Comparison of ENCODE assay signal across 9 cellular contexts in genomic region chr3:34683851-34684250, GRCh38.
DNase-seq lines count a peak whose midpoint lies in the region; ATAC-seq, FAIRE-seq and TF ChIP-seq lines count a peak whose summit lies in the region.
"Had no signal": no experiment of that assay in that cellular context is flagged by ENCODE, and none has a peak within 500 bp of the region (broad histone marks: within the 10 kb centered on the region; RNA-seq: fewer than 3 reads in every experiment).

No MANE protein-coding gene starts in this region.

- intact Hi-C loops in MCF 10A (cut with micrococcal nuclease), result loop anchor here (1.0 to 10.0 kb wide), 5 partner anchors 64 to 801 kb away; no protein-coding TSS in a partner anchor

- CTCF ChIA-PET in MCF 10A (lab: Yijun Ruan, JAX), result interaction anchor here (0.6 to 9.9 kb wide), 56 partner anchors 8 to 1268 kb away, joined by 3 to 253 read pairs (median 4); no protein-coding TSS in a partner anchor

- no peaks in the 10 kb centered on the region for H3K27me3 ChIP-seq in DND-41 (ENCODE audit: insufficient read depth, low read length, poor library complexity)
- H3K27me3 ChIP-seq in OCI-LY3 (ENCODE audit: low read depth, low read length), result no peaks in the 10 kb centered on the region
- no peaks in the 10 kb centered on the region for H3K27me3 ChIP-seq in keratinocyte (ENCODE audit: control insufficient read depth, extremely low read depth, insufficient read depth, low read length)
- H3K27me3 ChIP-seq: SJSA1 had no signal

- DNase-seq in DND-41 (peak; percentile 44), MCF 10A (ENCODE audit: unreplicated experiment) (peak; percentile 70), keratinocyte (ENCODE audit: low read depth, low spot score) (no peak), HPDE6-E6E7 (ENCODE audit: extremely low spot score) (no peak)
- DNase-seq in stimulated activated CD8-positive, alpha-beta memory T cell treated with anti-CD3 and anti-CD28 coated beads, Interleukin-4, amount 100 ng/mL, for 48 hours, result peak; percentile 54

- H2AFZ ChIP-seq in DND-41 (ENCODE audit: low read depth, low read length) (no peak overlapping the region), OCI-LY3 (ENCODE audit: low read depth, low read length) (peak overlapping the region; percentile 31; the same call in 1 of the 2 replicates), keratinocyte (ENCODE audit: control insufficient read depth, low read length) (no peak overlapping the region)

- no TSS peak for BruUV-seq in MCF 10A (replicated peaks; lab: Mats Ljungman, UMichigan)

- no peaks in the 10 kb centered on the region for H3K9me1 ChIP-seq in keratinocyte (ENCODE audit: control insufficient read depth, extremely low read depth, insufficient read depth, low read length)

- H3K9ac ChIP-seq in DND-41 (ENCODE audit: low read depth, low read length), result no peak overlapping the region
- H3K9ac ChIP-seq in OCI-LY3 (ENCODE audit: low read length), result no peak overlapping the region
- no peak overlapping the region for H3K9ac ChIP-seq in keratinocyte (ENCODE audit: control insufficient read depth, extremely low read depth, insufficient read depth, low read length)

- H3K4me1 Mint-ChIP-seq in MCF 10A (ENCODE audit: insufficient read depth, unreplicated experiment), result no peaks in the 10 kb centered on the region

- no peak overlapping the region for H3K27ac ChIP-seq in DND-41 (ENCODE audit: low read length)
- no peak overlapping the region for H3K27ac ChIP-seq in OCI-LY3 (ENCODE audit: low read length)
- no peak overlapping the region for H3K27ac ChIP-seq in keratinocyte (ENCODE audit: control insufficient read depth, insufficient read depth, low read length)
- H3K27ac ChIP-seq: SJSA1 had no signal

- TF ChIP-seq CTCF in DND-41 (IDR thresholded peaks at IDR 0.05; ENCODE audit: borderline replicate concordance, extremely low read depth, low read length, poor library complexity, severe bottlenecking) (peak; percentile 59), OCI-LY3 (IDR thresholded peaks at IDR 0.05; ENCODE audit: low read depth, low read length) (peak; percentile 92), MCF 10A (IDR thresholded peaks at IDR 0.05; ENCODE audit: unreplicated experiment) (peak; percentile 61), keratinocyte (optimal IDR thresholded peaks at IDR 0.05 in 1 of 3, IDR thresholded peaks at IDR 0.05 in 1 of 3, conservative IDR thresholded peaks at IDR 0.05 in 1 of 3; ENCODE audit: extremely low read depth in 1 of 3, insufficient read depth in 2 of 3, low read length in 3 of 3) (peak in 2 of 3 experiments; percentile 46 to 51)

- dilution Hi-C loops in keratinocyte (cut with MboI; ENCODE audit: extremely low pct_ligation_motif_present, low sequenced_read_pairs), result no loop called here

- FAIRE-seq in keratinocyte (lab: Jason Lieb, UNC), result no peak

- no peak overlapping the region for H3K4me2 ChIP-seq in DND-41 (ENCODE audit: insufficient read depth, low read length)
- H3K4me2 ChIP-seq in OCI-LY3 (ENCODE audit: low read length), result peak overlapping the region; percentile 51
- H3K4me2 ChIP-seq in keratinocyte (ENCODE audit: control insufficient read depth, extremely low read depth, insufficient read depth, low read depth, low read length), result no peak overlapping the region

- no peaks in the 10 kb centered on the region for H3K36me3 ChIP-seq in DND-41 (ENCODE audit: insufficient read depth, low read length)
- H3K36me3 ChIP-seq in OCI-LY3 (replicated peaks; ENCODE audit: low read depth, low read length), result peaks cover 9% of the 10 kb centered on the region
- H3K36me3 ChIP-seq in keratinocyte (ENCODE audit: control insufficient read depth in 2 of 2, extremely low read depth in 1 of 2, insufficient read depth in 2 of 2, low read length in 2 of 2), result no peaks in the 10 kb centered on the region
- H3K36me3 ChIP-seq: SJSA1 had no signal

- no peaks in the 10 kb centered on the region for H3K27me3 Mint-ChIP-seq in MCF 10A (ENCODE audit: insufficient read depth, unreplicated experiment)

- peak; percentile 56; the same call in 1 of the 3 replicates for ATAC-seq in DND-41 (ENCODE audit: insufficient read depth, low read depth)
- ATAC-seq in HG02884 (IDR thresholded peaks at IDR 0.05; ENCODE audit: unreplicated experiment), result peak; percentile 70
- no peak for ATAC-seq in GM19455 (IDR thresholded peaks at IDR 0.05; ENCODE audit: unreplicated experiment)

- H3K9me3 Mint-ChIP-seq in MCF 10A (ENCODE audit: unreplicated experiment), result no peaks in the 10 kb centered on the region

- H4K20me1 ChIP-seq in DND-41 (ENCODE audit: insufficient read depth, low read length) (no peaks in the 10 kb centered on the region), OCI-LY3 (ENCODE audit: insufficient read depth, low read length) (no peaks in the 10 kb centered on the region), keratinocyte (ENCODE audit: control insufficient read depth, extremely low read depth, insufficient read depth, low read length) (no peaks in the 10 kb centered on the region)

- H3K36me3 Mint-ChIP-seq in MCF 10A (ENCODE audit: insufficient read depth, unreplicated experiment), result no peaks in the 10 kb centered on the region

- H3K4me3 Mint-ChIP-seq in MCF 10A (ENCODE audit: unreplicated experiment), result no peak overlapping the region

- H3K27ac Mint-ChIP-seq in MCF 10A (ENCODE audit: low read depth, unreplicated experiment), result no peak overlapping the region

- H3K9me3 ChIP-seq in DND-41 (ENCODE audit: insufficient read depth, low read length, severe bottlenecking) (peaks cover 13% of the 10 kb centered on the region), OCI-LY3 (ENCODE audit: insufficient read depth, low read length) (0 out of 2 replicates have a peak, but pooled peaks cover 3% of the 10 kb centered on the region), keratinocyte (ENCODE audit: control insufficient read depth, low read depth, low read length) (peaks cover 2% of the 10 kb centered on the region)
- H3K9me3 ChIP-seq: SJSA1 had no signal

- H3K4me1 ChIP-seq in DND-41 (ENCODE audit: insufficient read depth, low read length) (no peaks in the 10 kb centered on the region), OCI-LY3 (ENCODE audit: low read length) (peaks cover 3% of the 10 kb centered on the region), keratinocyte (ENCODE audit: control insufficient read depth, extremely low read depth, insufficient read depth, low read length) (no peaks in the 10 kb centered on the region)
- H3K4me1 ChIP-seq: SJSA1 had no signal

- POLR2A ChIA-PET in MCF 10A (lab: Yijun Ruan, JAX), result interaction anchor here (0.6 to 1.6 kb wide), 3 partner anchors 423 to 814 kb away, joined by 3 to 10 read pairs (median 4); no protein-coding TSS in a partner anchor

- no peak overlapping the region for H3K4me3 ChIP-seq in DND-41 (ENCODE audit: low read depth in 1 of 2, low read length in 2 of 2)
- 0 out of 2 replicates have a peak overlapping the region, but pooled peaks have one; percentile 15 for H3K4me3 ChIP-seq in OCI-LY3 (ENCODE audit: low read length)
- H3K4me3 ChIP-seq in keratinocyte (ENCODE audit: control insufficient read depth in 2 of 3, extremely low read depth in 1 of 3, insufficient read depth in 2 of 3, low read depth in 1 of 3, low read length in 3 of 3), result no peak overlapping the region
- H3K4me3 ChIP-seq: SJSA1 had no signal

- H3K79me2 ChIP-seq in DND-41 (ENCODE audit: insufficient read depth, low read length) (no peaks in the 10 kb centered on the region), OCI-LY3 (ENCODE audit: low read length) (no peaks in the 10 kb centered on the region), keratinocyte (ENCODE audit: control insufficient read depth, insufficient read depth, low read length) (no peaks in the 10 kb centered on the region)

Comparison
In these comparisons a context has a peak if more than half of its experiments do, and no peak if none do; other contexts are left out.
1. DNase-seq: peak in DND-41 (single experiment), MCF 10A (single experiment) and stimulated activated CD8-positive, alpha-beta memory T cell treated with anti-CD3 and anti-CD28 coated beads, Interleukin-4, amount 100 ng/mL, for 48 hours (single experiment); none in keratinocyte (single experiment) and HPDE6-E6E7 (single experiment).
2. Peak in every context shown above with its lines, with median percentiles within 50 percentile points of each other: CTCF ChIP-seq.